ENCODE assay signal across 11 cellular contexts in the genomic region with DNA sequence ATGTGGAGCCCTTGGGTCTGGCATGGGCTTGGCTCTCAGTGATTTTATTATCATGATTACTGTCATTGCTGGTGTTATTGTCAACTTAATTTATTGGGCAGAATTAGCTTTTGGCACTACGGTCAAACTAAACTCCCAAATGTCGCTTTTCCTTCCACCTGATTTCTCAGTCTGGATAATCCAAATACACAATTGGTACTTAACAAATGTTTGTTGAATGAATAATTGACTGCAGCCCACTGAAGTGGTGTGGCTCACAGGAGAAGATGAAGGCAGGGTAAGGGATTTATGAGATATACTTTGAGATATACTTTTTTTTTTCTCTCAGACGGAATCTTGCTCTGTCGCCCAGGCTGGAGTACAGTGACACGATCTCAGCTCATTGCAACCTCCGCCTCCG. TPM values are rescaled to one million over a fixed set of nuclear protein-coding genes. Genes with fewer than 3 reads are reported as not detected.
DNase-seq lines count a peak whose midpoint lies in the region; ATAC-seq and TF ChIP-seq lines count a peak whose summit lies in the region.
"Had no signal": no experiment of that assay in that cellular context is flagged by ENCODE, and none has a peak within 500 bp of the region (broad histone marks: within the 10 kb centered on the region; RNA-seq: fewer than 3 reads in every experiment).

No MANE protein-coding gene starts in this region.

- H4K20me1 ChIP-seq in DOHH2 (ENCODE audit: control insufficient read depth, insufficient read depth, low read depth, low read length) = no peaks in the 10 kb centered on the region

- intact Hi-C loops in Panc1 (cut with micrococcal nuclease; ENCODE audit: unreplicated experiment) (no loop called here), thyroid gland (cut with DNase I) (loop anchor here (5.0 kb wide), 1 partner anchor 45 kb away; the partner anchor contains the start of gene PGLS)

- peaks cover 22% of the 10 kb centered on the region for H3K36me3 Mint-ChIP-seq in endodermal cell (ENCODE audit: low read depth)
- H3K36me3 Mint-ChIP-seq in progenitor cell of endocrine pancreas (ENCODE audit: insufficient read depth) = peaks cover 10% of the 10 kb centered on the region

- no peak overlapping the region for H3K9ac ChIP-seq in endodermal cell (ENCODE audit: extremely low read depth, low read length, poor library complexity, severe bottlenecking)

- no peaks in the 10 kb centered on the region for H3K9me3 Mint-ChIP-seq in endodermal cell
- no peaks in the 10 kb centered on the region for H3K9me3 Mint-ChIP-seq in progenitor cell of endocrine pancreas (ENCODE audit: low read depth)

- H3K27ac ChIP-seq in DOHH2 (ENCODE audit: low read depth, low read length) (no peak overlapping the region), Panc1 (ENCODE audit: low read length) (peak overlapping the region; percentile 79; the same call in 1 of the 2 replicates), endodermal cell (ENCODE audit: low read depth, low read length) (no peak overlapping the region), thyroid gland (no peak overlapping the region)
- H3K27ac ChIP-seq: cardiac muscle cell had no signal

- H3K79me2 ChIP-seq in DOHH2 (ENCODE audit: control insufficient read depth, low read length) = peaks cover 40% of the 10 kb centered on the region

- no peak overlapping the region for H3K27ac Mint-ChIP-seq in endodermal cell
- H3K27ac Mint-ChIP-seq in progenitor cell of endocrine pancreas = no peak overlapping the region

- peak overlapping the region; percentile 71 for H3K4me3 Mint-ChIP-seq in endodermal cell
- H3K4me3 Mint-ChIP-seq in progenitor cell of endocrine pancreas (ENCODE audit: low read depth) = peak overlapping the region; percentile 77

- DNase-seq in Panc1 (ENCODE audit: low read depth, low spot score) (no peak), endodermal cell (no peak), progenitor cell of endocrine pancreas (ENCODE audit: low spot score, unreplicated experiment) (no peak), thyroid gland (no peak), KBM-7 (no peak), activated gamma-delta T cell (lab: John Stamatoyannopoulos, UW) (no peak)
- DNase-seq: NCI-H1694 treated with DMSO at 0.1 percent for 48 hours, T-helper 9 cell had no signal

- H3K27me3 ChIP-seq in DOHH2 (ENCODE audit: control insufficient read depth, low read length) = no peaks in the 10 kb centered on the region
- no peaks in the 10 kb centered on the region for H3K27me3 ChIP-seq in Panc1 (ENCODE audit: control insufficient read depth, insufficient read depth, low read length)
- H3K27me3 ChIP-seq in endodermal cell (ENCODE audit: control insufficient read depth, insufficient read depth, low read length, poor library complexity, severe bottlenecking) = no peaks in the 10 kb centered on the region
- no peaks in the 10 kb centered on the region for H3K27me3 ChIP-seq in thyroid gland
- H3K27me3 ChIP-seq: cardiac muscle cell had no signal

- CTCF ChIA-PET in Panc1 (lab: Charles Lee) = interaction anchor here (0.5 to 1.2 kb wide), 3 partner anchors 102 to 210 kb away, joined by 3 read pairs; no protein-coding TSS in a partner anchor

- H3K9me3 ChIP-seq in DOHH2 (ENCODE audit: control insufficient read depth, insufficient read depth, low read length) (no peaks in the 10 kb centered on the region), Panc1 (ENCODE audit: control insufficient read depth, insufficient read depth, low read depth, low read length) (no peaks in the 10 kb centered on the region), endodermal cell (ENCODE audit: control insufficient read depth, low read length) (no peaks in the 10 kb centered on the region), thyroid gland (no peaks in the 10 kb centered on the region)

- TF ChIP-seq CTCF in DOHH2 (IDR thresholded peaks at IDR 0.05; ENCODE audit: low read depth, low read length, poor library complexity, severe bottlenecking) (no peak), Panc1 (IDR thresholded peaks at IDR 0.05) (no peak), endodermal cell (conservative IDR thresholded peaks at IDR 0.05) (no peak), progenitor cell of endocrine pancreas (IDR thresholded peaks at IDR 0.05; ENCODE audit: unreplicated experiment) (no peak), thyroid gland (IDR thresholded peaks at IDR 0.05) (no peak)

- H3K4me3 ChIP-seq in DOHH2 (ENCODE audit: low read length) = peak overlapping the region; percentile 96
- H3K4me3 ChIP-seq in Panc1 (ENCODE audit: low read depth in 2 of 2, low read length in 2 of 2) = peak overlapping the region; percentile 73 to 74
- peak overlapping the region; percentile 87 for H3K4me3 ChIP-seq in endodermal cell (ENCODE audit: low read length)
- H3K4me3 ChIP-seq in thyroid gland (replicated peaks in 1 of 3) = no peak overlapping the region

- POLR2A ChIA-PET in Panc1 (lab: Charles Lee) = no interaction called here

- 86% methylated on average over 7 of the region's 7 CpGs for WGBS in endodermal cell (ENCODE audit: insufficient coverage in 1 of 2, insufficient read length in 1 of 2), 2 experiments
- WGBS in thyroid gland, 2 donors = 81 to 93% methylated on average over 7 of the region's 7 CpGs

- ATAC-seq in Panc1 (no peak), GM21737 (IDR thresholded peaks at IDR 0.05; ENCODE audit: unreplicated experiment) (no peak)

- H3K9me2 ChIP-seq in DOHH2 (replicated peaks; ENCODE audit: control insufficient read depth, low read length) = no peaks in the 10 kb centered on the region

- H3K4me1 ChIP-seq in DOHH2 (ENCODE audit: control insufficient read depth, low read length) = peaks cover 21% of the 10 kb centered on the region
- H3K4me1 ChIP-seq in Panc1 (ENCODE audit: control insufficient read depth, insufficient read depth, low read length) = peaks cover 7% of the 10 kb centered on the region; the same call in 1 of the 2 replicates
- peaks cover 4% of the 10 kb centered on the region for H3K4me1 ChIP-seq in endodermal cell (ENCODE audit: control insufficient read depth, insufficient read depth, low read length)
- peaks cover 12 to 15% of the 10 kb centered on the region in 2 donors for H3K4me1 ChIP-seq in thyroid gland

- TF ChIP-seq POLR2A in thyroid gland (IDR thresholded peaks at IDR 0.05) = no peak

- H3K4me1 Mint-ChIP-seq in endodermal cell = no peaks in the 10 kb centered on the region
- H3K4me1 Mint-ChIP-seq in progenitor cell of endocrine pancreas (ENCODE audit: low read depth) = no peaks in the 10 kb centered on the region

- in situ Hi-C loops in Panc1 (cut with HindIII; ENCODE audit: low pct_unique_long_range_greater_than_20kb, low sequenced_read_pairs) = no loop called here
- in situ Hi-C loops in KBM-7 (cut with MboI; ENCODE audit: low pct_unique_long_range_greater_than_20kb, low sequenced_read_pairs) = no loop called here

- peaks cover 12% of the 10 kb centered on the region for H3F3A ChIP-seq in DOHH2 (ENCODE audit: control insufficient read depth, insufficient read depth)

- peak overlapping the region; percentile 88 for H3K4me2 ChIP-seq in DOHH2 (ENCODE audit: low read length)

- BruUV-seq in Panc1 (replicated peaks; lab: Mats Ljungman, UMichigan) = TSS peak; percentile 95

- H3K27me3 Mint-ChIP-seq in endodermal cell (ENCODE audit: insufficient read depth) (no peaks in the 10 kb centered on the region), progenitor cell of endocrine pancreas (no peaks in the 10 kb centered on the region)

- H3K36me3 ChIP-seq in DOHH2 (ENCODE audit: control insufficient read depth, low read length) (peaks cover 44% of the 10 kb centered on the region), Panc1 (ENCODE audit: control insufficient read depth, insufficient read depth, low read length) (peaks cover 4% of the 10 kb centered on the region), endodermal cell (ENCODE audit: control insufficient read depth, insufficient read depth, low read length) (peaks cover 23% of the 10 kb centered on the region), thyroid gland (peaks cover 0 to 4% of the 10 kb centered on the region in 2 donors)

RNA-seq across cellular contexts. Expression of gene COLGALT1, which starts 1.5 kb away (rescaled TPM):
- total RNA-seq in Panc1 (2021; ENCODE audit: unreplicated experiment) (97.2 TPM), endodermal cell (10 to 100 TPM; 61.2 to 68.3 TPM), progenitor cell of endocrine pancreas (53.6 and 54.3 TPM in 2 replicates), thyroid gland (10 to 100 TPM; 19.3 to 35.9 (median 33.0) TPM)
- 90.7 TPM for polyA plus RNA-seq in Panc1 (2012; ENCODE audit: insufficient read length)
- 52.8 TPM for polyA plus RNA-seq in endodermal cell (2013, experiment 1 of 2)
- polyA plus RNA-seq in endodermal cell (2013, experiment 2 of 2) = 49.6 TPM

RNA-seq across cellular contexts. Expression of gene PGLS, which starts 45.5 kb away (rescaled TPM):
- 58.2 TPM for total RNA-seq in Panc1 (2021; ENCODE audit: unreplicated experiment)
- polyA plus RNA-seq in Panc1 (2012; ENCODE audit: insufficient read length) = 57.8 TPM
- total RNA-seq in endodermal cell = 100 to 1,000 TPM; 121 to 132 TPM
- 79.1 TPM for polyA plus RNA-seq in endodermal cell (2013, experiment 1 of 2)
- polyA plus RNA-seq in endodermal cell (2013, experiment 2 of 2) = 76.6 TPM
- total RNA-seq in progenitor cell of endocrine pancreas = 102 and 107 TPM in 2 replicates
- 100 to 1,000 TPM in 2 of 4 donors, 10 to 100 TPM in 2; 71.5 to 138 (median 97.7) TPM for total RNA-seq in thyroid gland

Comparison
In these comparisons a context has a peak if more than half of its experiments do, and no peak if none do; other contexts are left out.
1. H3K4me3 ChIP-seq: peak in DOHH2 (single experiment), Panc1 (2 of 2) and endodermal cell (single experiment); none in thyroid gland (0 of 3).